8 cellular contexts compared by ENCODE assay signal in genomic region chr6:110537208-110538123, GRCh38.
DNase-seq lines count a peak whose midpoint lies in the region; ATAC-seq and TF ChIP-seq lines count a peak whose summit lies in the region.

No MANE protein-coding gene starts in this region.

- peaks cover 3% of the 10 kb centered on the region for H3K9me3 Mint-ChIP-seq in activated CD8-positive, alpha-beta memory T cell treated with anti-CD3 and anti-CD28 coated beads, Interleukin-2, amount 10 ng/mL, durations not matched to agents 7 days and 5 days (ENCODE audit: low read depth)

- peak; percentile 84 for ATAC-seq in activated CD8-positive, alpha-beta memory T cell treated with anti-CD3 and anti-CD28 coated beads, Interleukin-2, amount 10 ng/mL, durations not matched to agents 7 days and 5 days
- ATAC-seq in HG03565 (IDR thresholded peaks at IDR 0.05; ENCODE audit: unreplicated experiment), result no peak

- DNase-seq in activated CD8-positive, alpha-beta memory T cell treated with anti-CD3 and anti-CD28 coated beads, Interleukin-2, amount 10 ng/mL, durations not matched to agents 7 days and 5 days, result no peak
- DNase-seq in activated CD8-positive, alpha-beta memory T cell treated with anti-CD3 and anti-CD28 coated beads, Interleukin-2, amount 50 U/mL, for 48 hours, result no peak
- peak; percentile 56 to 92 for DNase-seq in SJCRH30
- peak; percentile 42 for DNase-seq in esophagus muscularis mucosa (ENCODE audit: extremely low spot score)
- DNase-seq in NCI-H1092 treated with DMSO at 0.1 percent for 48 hours (lab: John Stamatoyannopoulos, UW), result no peak
- DNase-seq in GM19240 (ENCODE audit: insufficient read length, low spot score), result no peak

- H3K27ac ChIP-seq in SJCRH30 (peak overlapping the region; percentile 96), esophagus muscularis mucosa (replicated peaks in 1 of 4) (no peak overlapping the region), skeletal muscle tissue (ENCODE audit: low read depth, low read length) (peak overlapping the region; percentile 36)

- H3K9me3 ChIP-seq in SJCRH30 (replicated peaks) (peaks cover 8% of the 10 kb centered on the region; the same call in 1 of the 2 replicates), esophagus muscularis mucosa (no peaks in the 10 kb centered on the region), skeletal muscle tissue (ENCODE audit: control insufficient read depth in 3 of 3, low read length in 3 of 3) (peaks cover 0 to 2% (median 0%) of the 10 kb centered on the region in 3 donors)

- whole genome bisulfite sequencing in esophagus muscularis mucosa, result 60% methylated on average over 8 of the region's 8 CpGs

- H3K27me3 ChIP-seq in SJCRH30, result no peaks in the 10 kb centered on the region
- no peaks in the 10 kb centered on the region for H3K27me3 ChIP-seq in esophagus muscularis mucosa
- H3K27me3 ChIP-seq in skeletal muscle tissue (ENCODE audit: control insufficient read depth in 3 of 3, insufficient read depth in 3 of 3, low read length in 3 of 3), result no peaks in the 10 kb centered on the region

- CTCF ChIA-PET in activated CD8-positive, alpha-beta memory T cell treated with anti-CD3 and anti-CD28 coated beads, Interleukin-2, amount 10 ng/mL, durations not matched to agents 7 days and 5 days (lab: Charles Lee), result interaction anchor here (0.5 to 1.8 kb wide), 5 partner anchors 9 to 410 kb away, joined by 3 to 6 read pairs (median 5); no protein-coding TSS in a partner anchor

- no peak for TF ChIP-seq POLR2A in esophagus muscularis mucosa (IDR thresholded peaks at IDR 0.05; ENCODE audit: low read depth)

- no peak for TF ChIP-seq CTCF in esophagus muscularis mucosa (IDR thresholded peaks at IDR 0.05)

- intact Hi-C loops in esophagus muscularis mucosa (cut with DNase I), result no loop called here

- H3K4me1 ChIP-seq in SJCRH30 (peaks cover 46% of the 10 kb centered on the region), esophagus muscularis mucosa (peaks cover 5 to 13% (median 7%) of the 10 kb centered on the region in 4 donors), skeletal muscle tissue (ENCODE audit: control insufficient read depth in 3 of 3, insufficient read depth in 3 of 3, low read length in 3 of 3) (no peaks in the 10 kb centered on the region)

- H3K9ac ChIP-seq in skeletal muscle tissue (ENCODE audit: low read depth in 1 of 3, low read length in 3 of 3), result no peak overlapping the region

- peaks cover 10% of the 10 kb centered on the region for H3K36me3 Mint-ChIP-seq in activated CD8-positive, alpha-beta memory T cell treated with anti-CD3 and anti-CD28 coated beads, Interleukin-2, amount 10 ng/mL, durations not matched to agents 7 days and 5 days

- no peaks in the 10 kb centered on the region for H3K27me3 Mint-ChIP-seq in activated CD8-positive, alpha-beta memory T cell treated with anti-CD3 and anti-CD28 coated beads, Interleukin-2, amount 10 ng/mL, durations not matched to agents 7 days and 5 days

- H3K36me3 ChIP-seq in SJCRH30 (no peaks in the 10 kb centered on the region), esophagus muscularis mucosa (no peaks in the 10 kb centered on the region), skeletal muscle tissue (ENCODE audit: control insufficient read depth in 3 of 3, insufficient read depth in 3 of 3, low read length in 3 of 3) (no peaks in the 10 kb centered on the region)

- H3K4me1 Mint-ChIP-seq in activated CD8-positive, alpha-beta memory T cell treated with anti-CD3 and anti-CD28 coated beads, Interleukin-2, amount 10 ng/mL, durations not matched to agents 7 days and 5 days, result peaks cover 33% of the 10 kb centered on the region

- no peak overlapping the region for H3K27ac Mint-ChIP-seq in activated CD8-positive, alpha-beta memory T cell treated with anti-CD3 and anti-CD28 coated beads, Interleukin-2, amount 10 ng/mL, durations not matched to agents 7 days and 5 days

- H3K4me3 ChIP-seq in SJCRH30 (no peak overlapping the region), esophagus muscularis mucosa (no peak overlapping the region), skeletal muscle tissue (ENCODE audit: low read length in 3 of 3) (no peak overlapping the region)

- TF ChIP-seq EP300 in esophagus muscularis mucosa (IDR thresholded peaks at IDR 0.05), result no peak

- H3K4me3 Mint-ChIP-seq in activated CD8-positive, alpha-beta memory T cell treated with anti-CD3 and anti-CD28 coated beads, Interleukin-2, amount 10 ng/mL, durations not matched to agents 7 days and 5 days, result no peak overlapping the region

Comparison
In these comparisons a context has a peak if more than half of its experiments do, and no peak if none do; other contexts are left out.
1. DNase-seq: peak in SJCRH30 (2 of 2) and esophagus muscularis mucosa (single experiment); none in activated CD8-positive, alpha-beta memory T cell treated with anti-CD3 and anti-CD28 coated beads, Interleukin-2, amount 10 ng/mL, durations not matched to agents 7 days and 5 days (single experiment), activated CD8-positive, alpha-beta memory T cell treated with anti-CD3 and anti-CD28 coated beads, Interleukin-2, amount 50 U/mL, for 48 hours (single experiment), NCI-H1092 treated with DMSO at 0.1 percent for 48 hours (single experiment) and GM19240 (single experiment).
2. H3K27ac ChIP-seq: peak in SJCRH30 (single experiment) and skeletal muscle tissue (single experiment); none in esophagus muscularis mucosa (0 of 4).